ENCODE assay signal across 14 cellular contexts in genomic region chr1:214466759-214467585, GRCh38.
DNase-seq lines count a peak whose midpoint lies in the region; ATAC-seq, FAIRE-seq and TF ChIP-seq lines count a peak whose summit lies in the region.
"Had no signal": no experiment of that assay in that cellular context is flagged by ENCODE, and none has a peak within 500 bp of the region (broad histone marks: within the 10 kb centered on the region; RNA-seq: fewer than 3 reads in every experiment).

No MANE protein-coding gene starts in this region.

- H3K27ac Mint-ChIP-seq in type B pancreatic cell, result peak overlapping the region; percentile 98
- H3K27ac Mint-ChIP-seq: activated CD4-positive, alpha-beta T cell treated with anti-CD3 and anti-CD28 coated beads, Interleukin-2, amount 10 ng/mL, durations not matched to agents 24 days and 14 days; CD4-positive, CD25-positive, alpha-beta regulatory T cell; stimulated activated memory B cell treated with anti-CD40 and anti-IgM and Interleukin-4, amounts not matched to agents 10 μg/mL and 1 μg/mL and 100 μg/mL, for 72 hours; T-cell had no signal

- 63 to 78% methylated on average over 4 of the region's 4 CpGs for WGBS in lung, 2 donors

- H3K36me3 Mint-ChIP-seq in type B pancreatic cell, result peaks cover 7% of the 10 kb centered on the region
- H3K36me3 Mint-ChIP-seq: CD4-positive, CD25-positive, alpha-beta regulatory T cell; stimulated activated memory B cell treated with anti-CD40 and anti-IgM and Interleukin-4, amounts not matched to agents 10 μg/mL and 1 μg/mL and 100 μg/mL, for 72 hours; T-cell had no signal

- no peaks in the 10 kb centered on the region for H3K36me3 ChIP-seq in lung (ENCODE audit: control insufficient read depth in 2 of 2, insufficient read depth in 2 of 2, low read length in 2 of 2)

- peaks cover 0 to 2% of the 10 kb centered on the region in 2 donors for H3K4me1 ChIP-seq in lung (ENCODE audit: control insufficient read depth in 2 of 2, insufficient read depth in 2 of 2, low read length in 2 of 2)

- no peak for TF ChIP-seq CTCF in lung (IDR thresholded peaks at IDR 0.05; ENCODE audit: control extremely low read depth, extremely low read depth)
- no peak for TF ChIP-seq CTCF in type B pancreatic cell (conservative IDR thresholded peaks at IDR 0.05)

- peaks cover under 1% of the 10 kb centered on the region for H3K9me3 Mint-ChIP-seq in type B pancreatic cell
- H3K9me3 Mint-ChIP-seq: activated CD4-positive, alpha-beta T cell treated with anti-CD3 and anti-CD28 coated beads, Interleukin-2, amount 10 ng/mL, durations not matched to agents 24 days and 14 days; CD4-positive, CD25-positive, alpha-beta regulatory T cell; stimulated activated memory B cell treated with anti-CD40 and anti-IgM and Interleukin-4, amounts not matched to agents 10 μg/mL and 1 μg/mL and 100 μg/mL, for 72 hours; T-cell had no signal

- H3K4me1 Mint-ChIP-seq in type B pancreatic cell (ENCODE audit: unreplicated experiment), result peaks cover 22% of the 10 kb centered on the region
- H3K4me1 Mint-ChIP-seq: CD4-positive, CD25-positive, alpha-beta regulatory T cell; stimulated activated memory B cell treated with anti-CD40 and anti-IgM and Interleukin-4, amounts not matched to agents 10 μg/mL and 1 μg/mL and 100 μg/mL, for 72 hours; T-cell had no signal

- no peaks in the 10 kb centered on the region for H3K27me3 Mint-ChIP-seq in type B pancreatic cell
- H3K27me3 Mint-ChIP-seq: activated CD4-positive, alpha-beta T cell treated with anti-CD3 and anti-CD28 coated beads, Interleukin-2, amount 10 ng/mL, durations not matched to agents 24 days and 14 days had no signal

- ATAC-seq in lung (ENCODE audit: insufficient read depth, low FRiP score) (peak; percentile 25), GM19023 (IDR thresholded peaks at IDR 0.05; ENCODE audit: unreplicated experiment) (no peak), Right ventricle myocardium inferior (no peak)
- ATAC-seq: stimulated activated memory B cell treated with anti-CD40 and anti-IgM and Interleukin-4, amounts not matched to agents 10 μg/mL and 1 μg/mL and 100 μg/mL, for 72 hours; T-cell had no signal

- DNase-seq in HTR-8/SVneo (ENCODE audit: insufficient read length, low spot score), result no peak
- peak; percentile 41 for DNase-seq in astrocyte of the hippocampus (ENCODE audit: low read depth, low spot score)
- no peak for DNase-seq in lung (ENCODE audit: low spot score)
- DNase-seq in type B pancreatic cell (ENCODE audit: extremely low spot score, unreplicated experiment), result no peak
- DNase-seq in Right ventricle myocardium inferior (ENCODE audit: missing footprints), result no peak
- no peak for DNase-seq in UCSD-AML1 (lab: John Stamatoyannopoulos, UW; ENCODE audit: unreplicated experiment)
- DNase-seq: activated CD4-positive, alpha-beta T cell treated with anti-CD3 and anti-CD28 coated beads, Interleukin-2, amount 10 ng/mL, durations not matched to agents 24 days and 14 days; CD4-positive, CD25-positive, alpha-beta regulatory T cell; H7; NCI-H2171 treated with DMSO at 0.1 percent for 48 hours; stimulated activated CD4-positive, alpha-beta T cell treated with anti-CD3 and anti-CD28 coated beads, Interleukin-4, amount 100 ng/mL, for 24 hours; T-cell had no signal

- H3K4me3 ChIP-seq in lung, result no peak overlapping the region

- H3K27me3 ChIP-seq in lung (ENCODE audit: control insufficient read depth, insufficient read depth), result no peaks in the 10 kb centered on the region

- H3K27ac ChIP-seq in lung (ENCODE audit: low read depth in 1 of 2, low read length in 1 of 2), result no peak overlapping the region

- peak; percentile 40 for FAIRE-seq in HTR-8/SVneo (lab: Jason Lieb, UNC)

- intact Hi-C loops in Right ventricle myocardium inferior (cut with DNase I), result no loop called here

- peak overlapping the region; percentile 69 for H3K4me3 Mint-ChIP-seq in type B pancreatic cell
- H3K4me3 Mint-ChIP-seq: activated CD4-positive, alpha-beta T cell treated with anti-CD3 and anti-CD28 coated beads, Interleukin-2, amount 10 ng/mL, durations not matched to agents 24 days and 14 days; CD4-positive, CD25-positive, alpha-beta regulatory T cell; stimulated activated memory B cell treated with anti-CD40 and anti-IgM and Interleukin-4, amounts not matched to agents 10 μg/mL and 1 μg/mL and 100 μg/mL, for 72 hours; T-cell had no signal

- H3K9me3 ChIP-seq in lung (ENCODE audit: control insufficient read depth in 2 of 2, insufficient read depth in 1 of 2, low read length in 1 of 2), result no peaks in the 10 kb centered on the region
